Comparison of ENCODE assay signal across 1 cellular context in the genomic region with DNA sequence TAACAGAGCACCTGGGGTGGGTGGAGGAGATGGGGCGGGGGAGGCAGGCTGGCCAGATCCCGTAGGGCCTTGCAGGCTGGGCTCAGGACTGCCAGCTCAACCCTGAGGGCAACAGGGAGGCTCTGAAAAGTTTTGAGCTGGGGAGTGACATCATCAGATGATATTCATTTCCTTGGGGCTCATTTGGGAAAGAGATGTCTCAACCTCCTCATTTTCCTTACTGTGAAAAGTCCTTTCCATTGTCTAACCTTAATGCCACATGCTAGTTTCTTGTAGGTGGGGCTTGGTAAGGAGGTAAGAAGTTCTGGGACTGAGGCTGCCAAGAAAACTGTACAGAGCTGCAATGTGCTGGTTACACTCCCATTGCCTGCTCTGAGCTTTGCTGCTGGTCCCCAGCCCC.
TF ChIP-seq lines count a peak whose summit lies in the region.

No MANE protein-coding gene starts in this region.

TF ChIP-seq in K562, 482 proteins besides CTCF, POLR2A, EP300 and RAD21:
- TF ChIP-seq IFI16 (CRISPR knock-in tag; IDR thresholded peaks at IDR 0.05) (no peak), NBN (IDR thresholded peaks at IDR 0.05; ENCODE audit: low read depth) (no peak), HMG20A (CRISPR knock-in tag; conservative IDR thresholded peaks at IDR 0.05) (no peak), ZFP1 (CRISPR knock-in tag; IDR thresholded peaks at IDR 0.05) (no peak), EWSR1 (IDR thresholded peaks at IDR 0.05; ENCODE audit: borderline replicate concordance, low read depth, partially characterized antibody) (no peak), SNRNP70 (optimal IDR thresholded peaks at IDR 0.05; ENCODE audit: low read depth, low read length) (no peak), TCF7L2 (IDR thresholded peaks at IDR 0.05; ENCODE audit: low read depth, low read length) (no peak)
- TF ChIP-seq, protein P1, sequence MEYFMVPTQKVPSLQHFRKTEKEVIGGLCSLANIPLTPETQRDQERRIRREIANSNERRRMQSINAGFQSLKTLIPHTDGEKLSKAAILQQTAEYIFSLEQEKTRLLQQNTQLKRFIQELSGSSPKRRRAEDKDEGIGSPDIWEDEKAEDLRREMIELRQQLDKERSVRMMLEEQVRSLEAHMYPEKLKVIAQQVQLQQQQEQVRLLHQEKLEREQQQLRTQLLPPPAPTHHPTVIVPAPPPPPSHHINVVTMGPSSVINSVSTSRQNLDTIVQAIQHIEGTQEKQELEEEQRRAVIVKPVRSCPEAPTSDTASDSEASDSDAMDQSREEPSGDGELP (CRISPR knock-in tag; IDR thresholded peaks at IDR 0.05; ENCODE audit: borderline replicate concordance) = no peak
